In genomic region chr5:430214-430925, GRCh38 we compare ENCODE assay signal across 13 cellular contexts. TPM values are rescaled to one million over a fixed set of nuclear protein-coding genes. Genes with fewer than 3 reads are reported as not detected.
DNase-seq lines count a peak whose midpoint lies in the region; ATAC-seq and TF ChIP-seq lines count a peak whose summit lies in the region.
"Had no signal": no experiment of that assay in that cellular context is flagged by ENCODE, and none has a peak within 500 bp of the region (broad histone marks: within the 10 kb centered on the region; RNA-seq: fewer than 3 reads in every experiment).

No MANE protein-coding gene starts in this region.

- TF ChIP-seq POLR2A in vagina (IDR thresholded peaks at IDR 0.05) = no peak

- peaks cover 16% of the 10 kb centered on the region for H3K4me1 Mint-ChIP-seq in activated naive CD8-positive, alpha-beta T cell treated with anti-CD3 and anti-CD28 coated beads, Interleukin-2, amount 10 ng/mL, durations not matched to agents 7 days and 5 days
- peaks cover 7% of the 10 kb centered on the region for H3K4me1 Mint-ChIP-seq in activated naive CD8-positive, alpha-beta T cell treated with anti-CD3 and anti-CD28 coated beads for 36 hours
- H3K4me1 Mint-ChIP-seq in T-helper 17 cell = no peaks in the 10 kb centered on the region
- H3K4me1 Mint-ChIP-seq: memory B cell had no signal

- no peak for ATAC-seq in activated naive CD8-positive, alpha-beta T cell treated with anti-CD3 and anti-CD28 coated beads, Interleukin-2, amount 10 ng/mL, durations not matched to agents 7 days and 5 days (ENCODE audit: low read depth)
- ATAC-seq in T-helper 17 cell (no peak), left lung (no peak)

- H3K36me3 ChIP-seq in vagina = no peaks in the 10 kb centered on the region
- no peaks in the 10 kb centered on the region for H3K36me3 ChIP-seq in left lung
- H3K36me3 ChIP-seq: HAP-1 had no signal

- H3K9me3 ChIP-seq in T-helper 17 cell (ENCODE audit: control insufficient read depth, low read length, poor library complexity, severe bottlenecking) (no peaks in the 10 kb centered on the region), vagina (no peaks in the 10 kb centered on the region), left lung (no peaks in the 10 kb centered on the region)
- H3K9me3 ChIP-seq: HAP-1 had no signal

- peaks cover 16% of the 10 kb centered on the region for H3K4me1 ChIP-seq in vagina
- peaks cover 0 to 4% of the 10 kb centered on the region in 2 donors for H3K4me1 ChIP-seq in left lung
- H3K4me1 ChIP-seq: HAP-1 had no signal

- peak overlapping the region; percentile 36 for H3K27ac ChIP-seq in vagina
- H3K27ac ChIP-seq in left lung = no peak overlapping the region

- H3K27me3 Mint-ChIP-seq in activated naive CD8-positive, alpha-beta T cell treated with anti-CD3 and anti-CD28 coated beads, Interleukin-2, amount 10 ng/mL, durations not matched to agents 7 days and 5 days = no peaks in the 10 kb centered on the region
- H3K27me3 Mint-ChIP-seq in activated naive CD8-positive, alpha-beta T cell treated with anti-CD3 and anti-CD28 coated beads for 36 hours = no peaks in the 10 kb centered on the region
- H3K27me3 Mint-ChIP-seq in T-helper 17 cell = peaks cover 51% of the 10 kb centered on the region
- H3K27me3 Mint-ChIP-seq: stimulated activated naive CD8-positive, alpha-beta T cell treated with anti-CD3 and anti-CD28 coated beads, Interleukin-15, amount 100 ng/mL, for 72 hours had no signal

- intact Hi-C loops in vagina (cut with DNase I) (no loop called here), left lung (cut with DNase I) (no loop called here)

- peaks cover 25% of the 10 kb centered on the region for H3K36me3 Mint-ChIP-seq in activated naive CD8-positive, alpha-beta T cell treated with anti-CD3 and anti-CD28 coated beads, Interleukin-2, amount 10 ng/mL, durations not matched to agents 7 days and 5 days
- peaks cover 38% of the 10 kb centered on the region for H3K36me3 Mint-ChIP-seq in activated naive CD8-positive, alpha-beta T cell treated with anti-CD3 and anti-CD28 coated beads for 36 hours
- peaks cover 5% of the 10 kb centered on the region for H3K36me3 Mint-ChIP-seq in T-helper 17 cell (ENCODE audit: low read depth)

- no peak for DNase-seq in activated naive CD8-positive, alpha-beta T cell treated with anti-CD3 and anti-CD28 coated beads, Interleukin-2, amount 10 ng/mL, durations not matched to agents 7 days and 5 days
- DNase-seq in activated naive CD8-positive, alpha-beta T cell treated with anti-CD3 and anti-CD28 coated beads for 36 hours = no peak
- DNase-seq in T-helper 17 cell = no peak
- peak; percentile 86 for DNase-seq in mesenteric fat pad (ENCODE audit: low spot score)
- no peak for DNase-seq in vagina (ENCODE audit: extremely low spot score in 2 of 2)
- no peak for DNase-seq in AG08395 (ENCODE audit: low spot score)
- DNase-seq in left lung = no peak
- DNase-seq in KG1 (lab: John Stamatoyannopoulos, UW) = no peak
- DNase-seq: occipital lobe had no signal

- TF ChIP-seq CTCF in vagina (IDR thresholded peaks at IDR 0.05) (no peak), left lung (IDR thresholded peaks at IDR 0.05) (no peak)

- peak overlapping the region; percentile 58 for H3K27ac Mint-ChIP-seq in activated naive CD8-positive, alpha-beta T cell treated with anti-CD3 and anti-CD28 coated beads, Interleukin-2, amount 10 ng/mL, durations not matched to agents 7 days and 5 days
- no peak overlapping the region for H3K27ac Mint-ChIP-seq in activated naive CD8-positive, alpha-beta T cell treated with anti-CD3 and anti-CD28 coated beads for 36 hours
- no peak overlapping the region for H3K27ac Mint-ChIP-seq in T-helper 17 cell
- H3K27ac Mint-ChIP-seq: memory B cell had no signal

- no peak overlapping the region for H3K4me3 Mint-ChIP-seq in activated naive CD8-positive, alpha-beta T cell treated with anti-CD3 and anti-CD28 coated beads, Interleukin-2, amount 10 ng/mL, durations not matched to agents 7 days and 5 days
- H3K4me3 Mint-ChIP-seq in activated naive CD8-positive, alpha-beta T cell treated with anti-CD3 and anti-CD28 coated beads for 36 hours = no peak overlapping the region
- peak overlapping the region; percentile 72 for H3K4me3 Mint-ChIP-seq in T-helper 17 cell
- H3K4me3 Mint-ChIP-seq: memory B cell; stimulated activated naive CD8-positive, alpha-beta T cell treated with anti-CD3 and anti-CD28 coated beads, Interleukin-15, amount 100 ng/mL, for 72 hours had no signal

- H3K4me3 ChIP-seq in vagina (no peak overlapping the region), left lung (no peak overlapping the region)
- H3K4me3 ChIP-seq: HAP-1 had no signal

- H3K9me3 Mint-ChIP-seq in activated naive CD8-positive, alpha-beta T cell treated with anti-CD3 and anti-CD28 coated beads, Interleukin-2, amount 10 ng/mL, durations not matched to agents 7 days and 5 days = no peaks in the 10 kb centered on the region
- no peaks in the 10 kb centered on the region for H3K9me3 Mint-ChIP-seq in activated naive CD8-positive, alpha-beta T cell treated with anti-CD3 and anti-CD28 coated beads for 36 hours

- POLR2A ChIA-PET in activated naive CD8-positive, alpha-beta T cell treated with anti-CD3 and anti-CD28 coated beads, Interleukin-2, amount 10 ng/mL, durations not matched to agents 7 days and 5 days (lab: Charles Lee) = no interaction called here

- H3K27me3 ChIP-seq in vagina (no peaks in the 10 kb centered on the region), left lung (no peaks in the 10 kb centered on the region)
- H3K27me3 ChIP-seq: dorsolateral prefrontal cortex had no signal

RNA-seq across cellular contexts. Expression of gene EXOC3, which starts 12.6 kb away (rescaled TPM):
- total RNA-seq in activated naive CD8-positive, alpha-beta T cell treated with anti-CD3 and anti-CD28 coated beads, Interleukin-2, amount 10 ng/mL, durations not matched to agents 7 days and 5 days = 10 to 100 TPM; 72.4 to 77.5 TPM
- total RNA-seq in activated naive CD8-positive, alpha-beta T cell treated with anti-CD3 and anti-CD28 coated beads for 36 hours = 10 to 100 TPM; 58.2 to 61.2 TPM
- total RNA-seq in T-helper 17 cell (10 to 100 TPM; 71.3 to 86.3 TPM), mesenteric fat pad (58.5 TPM), vagina (67.5 TPM), left lung (10 to 100 TPM; 43.8 to 58.7 TPM)
